18 cellular contexts compared by ENCODE assay signal in the genomic region with DNA sequence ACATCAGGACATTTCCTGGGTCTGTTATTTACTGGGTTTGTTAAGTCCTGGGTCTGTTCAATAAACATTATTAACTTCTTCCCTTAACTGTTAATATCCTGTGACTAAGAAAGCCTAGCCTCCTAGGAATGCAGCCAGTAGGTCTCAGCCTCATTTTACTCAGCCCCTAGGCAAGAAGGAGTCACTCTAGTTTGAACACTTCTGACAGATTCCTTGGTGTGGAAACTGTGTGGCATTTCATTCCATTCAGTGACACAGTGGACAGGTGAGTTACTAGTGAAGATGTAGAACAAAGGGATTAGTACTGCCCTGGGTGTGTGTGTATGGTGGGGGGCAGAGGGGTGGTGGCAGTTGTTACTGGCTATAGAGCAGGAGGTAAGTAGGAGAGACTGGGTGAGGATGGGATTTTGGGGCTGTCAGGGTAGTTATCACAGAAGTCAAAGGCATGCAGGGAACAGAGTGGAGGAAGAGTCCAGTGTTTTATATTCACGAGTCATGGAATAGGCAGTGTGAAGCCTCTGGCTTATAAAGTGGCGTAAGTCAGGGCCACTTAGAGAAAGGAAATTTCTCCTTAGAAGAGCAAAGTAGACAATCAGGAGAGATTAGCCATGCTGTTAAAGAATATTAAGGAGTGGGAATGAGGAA. TPM values are rescaled to one million over a fixed set of nuclear protein-coding genes. Genes with fewer than 3 reads are reported as not detected.
DNase-seq lines count a peak whose midpoint lies in the region; ATAC-seq, FAIRE-seq and TF ChIP-seq lines count a peak whose summit lies in the region.
"Had no signal": no experiment of that assay in that cellular context is flagged by ENCODE, and none has a peak within 500 bp of the region (broad histone marks: within the 10 kb centered on the region; RNA-seq: fewer than 3 reads in every experiment).

No MANE protein-coding gene starts in this region.

- peaks cover 6% of the 10 kb centered on the region for H3K79me1 ChIP-seq in trophoblast cell (ENCODE audit: low read length)

- FAIRE-seq in RCC 7860 (lab: Jason Lieb, UNC) = no peak

- H3K27me3 ChIP-seq in trophoblast cell (ENCODE audit: insufficient read depth, low read length) = no peaks in the 10 kb centered on the region
- H3K27me3 ChIP-seq: cardiac muscle cell, tibial nerve had no signal

- H2BK5ac ChIP-seq in trophoblast cell (ENCODE audit: low read depth, low read length, poor library complexity) = no peak overlapping the region

- no peak overlapping the region for H2AK5ac ChIP-seq in trophoblast cell (ENCODE audit: low read length)

- H3K79me2 ChIP-seq in trophoblast cell (ENCODE audit: control insufficient read depth, insufficient read depth, low read length, poor library complexity) = no peaks in the 10 kb centered on the region

- no peak overlapping the region for H3K14ac ChIP-seq in trophoblast cell (ENCODE audit: low read length)

- no peaks in the 10 kb centered on the region for H3K36me3 ChIP-seq in trophoblast cell (ENCODE audit: control insufficient read depth in 1 of 2, insufficient read depth in 2 of 2, low read length in 2 of 2)
- H3K36me3 ChIP-seq: cardiac muscle cell, tibial nerve, WERI-Rb-1 had no signal

- no peak overlapping the region for H3K4me2 ChIP-seq in trophoblast cell (ENCODE audit: low read length)

- H3K27ac ChIP-seq in trophoblast cell (ENCODE audit: low read depth, low read length) = peak overlapping the region; percentile 22
- H3K27ac ChIP-seq: cardiac muscle cell, tibial nerve, WERI-Rb-1 had no signal

- H3K23ac ChIP-seq in trophoblast cell (ENCODE audit: low read length) = no peak overlapping the region

- peak; percentile 84 for DNase-seq in EL
- DNase-seq in RCC 7860 (ENCODE audit: low spot score) = peak; percentile 22
- peak; percentile 83 for DNase-seq in epithelial cell of proximal tubule (ENCODE audit: low read depth)
- DNase-seq in trophoblast cell = peak; percentile 89 to 96
- DNase-seq: activated naive CD4-positive, alpha-beta T cell treated with anti-CD3 and anti-CD28 coated beads for 36 hours; CD4-positive, alpha-beta T cell; endodermal cell; glutamatergic neuron; naive thymus-derived CD4-positive, alpha-beta T cell; NK-92 treated with Interleukin-12 subunit alpha and Interleukin-12 subunit beta, amount 100 ng/mL, for 24 hours; stimulated activated CD4-positive, alpha-beta T cell treated with anti-CD3 and anti-CD28 coated beads, Interleukin-2, amount 100 ng/mL, for 24 hours; WERI-Rb-1 had no signal

- peaks cover 0 to 7% of the 10 kb centered on the region in 2 experiments for H3K4me1 ChIP-seq in trophoblast cell (ENCODE audit: control insufficient read depth in 1 of 2, insufficient read depth in 2 of 2, low read length in 2 of 2)
- H3K4me1 ChIP-seq: tibial nerve had no signal

- no peak overlapping the region for H4K91ac ChIP-seq in trophoblast cell (ENCODE audit: low read depth, low read length)

- no peak overlapping the region for H4K8ac ChIP-seq in trophoblast cell (ENCODE audit: low read depth, low read length)

- no CpG with 5 or more reads among the region's 2 CpGs for WGBS in trophoblast cell (ENCODE audit: extremely low coverage, insufficient coverage, insufficient read length)

- H3K4ac ChIP-seq in trophoblast cell (ENCODE audit: low read depth, low read length) = no peak overlapping the region

- H2BK12ac ChIP-seq in trophoblast cell (ENCODE audit: low read length) = no peak overlapping the region

- no peak for TF ChIP-seq CTCF in epithelial cell of proximal tubule (conservative IDR thresholded peaks at IDR 0.05; ENCODE audit: low read depth, low read length)

- H3K4me3 ChIP-seq in epithelial cell of proximal tubule (ENCODE audit: low read depth, low read length) (peak overlapping the region; percentile 1), trophoblast cell (ENCODE audit: low read depth, low read length) (no peak overlapping the region)
- H3K4me3 ChIP-seq: cardiac muscle cell, tibial nerve had no signal

- H3K9me3 ChIP-seq in trophoblast cell (ENCODE audit: insufficient read depth, low read depth, low read length) = peaks cover 2% of the 10 kb centered on the region

- no peak overlapping the region for H3K18ac ChIP-seq in trophoblast cell (ENCODE audit: low read length)

- no peak for ATAC-seq in GM18909 (IDR thresholded peaks at IDR 0.05; ENCODE audit: poor library complexity, unreplicated experiment)
- no peak for ATAC-seq in HG02870 (IDR thresholded peaks at IDR 0.05; ENCODE audit: unreplicated experiment)
- ATAC-seq in HG02588 (IDR thresholded peaks at IDR 0.05; ENCODE audit: unreplicated experiment) = no peak
- no peak for ATAC-seq in HG03342 (IDR thresholded peaks at IDR 0.05; ENCODE audit: unreplicated experiment)
- ATAC-seq: naive thymus-derived CD4-positive, alpha-beta T cell had no signal

- H4K12ac ChIP-seq in trophoblast cell (ENCODE audit: low read depth, low read length) = no peak overlapping the region

- no peak overlapping the region for H2AFZ ChIP-seq in trophoblast cell (ENCODE audit: insufficient read depth, low read length, poor library complexity)

- H2BK120ac ChIP-seq in trophoblast cell (ENCODE audit: insufficient read depth, low read length, poor library complexity) = no peak overlapping the region

- H3K9ac ChIP-seq in trophoblast cell (ENCODE audit: low read length) = no peak overlapping the region

RNA-seq across cellular contexts. Expression of gene RNF182, which starts 28.4 kb away (rescaled TPM):
- total RNA-seq in epithelial cell of proximal tubule = 15.6 and 19.1 TPM in 2 replicates
- polyA plus RNA-seq in trophoblast cell (2013) = 0.39 and 0.40 TPM in 2 replicates
- total RNA-seq: activated naive CD4-positive, alpha-beta T cell treated with anti-CD3 and anti-CD28 coated beads for 36 hours; naive thymus-derived CD4-positive, alpha-beta T cell had no signal
- polyA plus RNA-seq: naive thymus-derived CD4-positive, alpha-beta T cell had no signal

Comparison
In these comparisons a context has a peak if more than half of its experiments do, and no peak if none do; other contexts are left out.
1. DNase-seq: peak in every context shown above with its lines; median percentile 92 in trophoblast cell; 84 in EL; 83 in epithelial cell of proximal tubule; 22 in RCC 7860.